9 cellular contexts compared by ENCODE assay signal in the genomic region with DNA sequence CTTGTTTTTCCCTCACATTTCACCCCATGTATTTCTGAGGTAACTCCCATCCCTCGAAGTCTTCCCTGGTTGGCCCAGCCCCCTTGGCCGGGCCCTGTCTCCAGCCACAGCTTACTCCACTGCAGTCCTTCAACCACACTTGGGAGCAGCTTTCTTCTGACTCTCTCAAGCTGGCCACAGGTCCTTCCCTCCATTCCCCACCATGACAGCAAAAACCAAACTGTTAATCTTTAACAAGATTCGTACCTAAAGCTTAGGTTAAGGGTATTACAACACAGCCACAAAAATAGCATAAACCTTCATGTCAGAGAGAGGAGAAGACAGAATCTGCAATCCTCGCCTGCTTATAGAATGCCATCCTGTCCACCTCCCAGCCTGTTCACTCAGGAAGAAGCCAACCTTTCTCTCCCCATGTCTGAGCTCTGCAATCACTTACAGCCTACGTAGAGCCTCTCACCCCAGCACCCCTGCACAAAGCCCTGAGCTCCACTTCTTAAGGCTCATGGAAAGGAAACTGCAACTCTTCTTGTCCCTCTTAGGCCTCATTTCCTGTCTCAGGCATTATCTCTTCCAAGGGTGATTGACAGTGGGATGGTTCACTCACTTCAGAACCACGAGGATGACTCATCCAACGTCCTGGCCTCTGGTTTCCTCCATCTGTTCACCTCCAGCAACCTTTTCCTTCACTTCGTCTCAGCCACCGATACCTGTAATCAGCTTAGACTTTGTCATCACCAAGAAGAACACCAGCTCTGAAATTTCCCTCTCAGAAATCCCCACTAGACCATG.
DNase-seq lines count a peak whose midpoint lies in the region; ATAC-seq, FAIRE-seq and TF ChIP-seq lines count a peak whose summit lies in the region.
"Had no signal": no experiment of that assay in that cellular context is flagged by ENCODE, and none has a peak within 500 bp of the region (broad histone marks: within the 10 kb centered on the region; RNA-seq: fewer than 3 reads in every experiment).

No MANE protein-coding gene starts in this region.

- peak overlapping the region; percentile 79 for H3K4me3 Mint-ChIP-seq in activated CD4-positive, alpha-beta memory T cell treated with anti-CD3 and anti-CD28 coated beads for 36 hours

- no peak for TF ChIP-seq CTCF in HEK293 (tag by site-specific recombination; IDR thresholded peaks at IDR 0.05)

- no peak overlapping the region for H3K4me3 ChIP-seq in HEK293 (ENCODE audit: low read depth, low read length)
- H3K4me3 ChIP-seq in SJCRH30: no peak overlapping the region
- H3K4me3 ChIP-seq: lung had no signal

- intact Hi-C loops in activated CD4-positive, alpha-beta memory T cell treated with anti-CD3 and anti-CD28 coated beads for 36 hours (cut with micrococcal nuclease): loop anchor here (1.0 to 5.0 kb wide), 14 partner anchors 12 to 450 kb away; a partner anchor contains a TSS

- peaks cover 2% of the 10 kb centered on the region for H3K9me3 Mint-ChIP-seq in activated CD4-positive, alpha-beta memory T cell treated with anti-CD3 and anti-CD28 coated beads for 36 hours

- peaks cover 6% of the 10 kb centered on the region; the same call in 1 of the 2 replicates for H3K4me1 ChIP-seq in HEK293 (ENCODE audit: control insufficient read depth, insufficient read depth, low read length)
- peaks cover 37% of the 10 kb centered on the region for H3K4me1 ChIP-seq in SJCRH30

- CTCF ChIA-PET in HEK293 (lab: Yijun Ruan, JAX): interaction anchor here (0.7 to 0.8 kb wide), 2 partner anchors 9 to 60 kb away, joined by 3 to 5 read pairs; no protein-coding TSS in a partner anchor
- CTCF ChIA-PET in activated CD4-positive, alpha-beta memory T cell treated with anti-CD3 and anti-CD28 coated beads for 36 hours (lab: Charles Lee): interaction anchor here (0.7 to 4.3 kb wide), 18 partner anchors 11 to 270 kb away, joined by 3 to 62 read pairs (median 6); a partner anchor contains a TSS

- H3K36me3 ChIP-seq in HEK293 (ENCODE audit: control insufficient read depth in 2 of 2, insufficient read depth in 1 of 2, low read length in 2 of 2) (no peaks in the 10 kb centered on the region), SJCRH30 (no peaks in the 10 kb centered on the region)

- no peaks in the 10 kb centered on the region for H3K27me3 ChIP-seq in SJCRH30

- POLR2A ChIA-PET in HEK293 (lab: Yijun Ruan, JAX): interaction anchor here (0.8 kb wide), 1 partner anchor 50 kb away, joined by 4 read pairs; no protein-coding TSS in a partner anchor
- POLR2A ChIA-PET in activated CD4-positive, alpha-beta memory T cell treated with anti-CD3 and anti-CD28 coated beads for 36 hours (lab: Charles Lee): interaction anchor here (0.6 to 6.0 kb wide), 20 partner anchors 11 to 932 kb away, joined by 3 to 88 read pairs (median 8); a partner anchor contains a TSS

- H3K4me1 Mint-ChIP-seq in activated CD4-positive, alpha-beta memory T cell treated with anti-CD3 and anti-CD28 coated beads for 36 hours (ENCODE audit: low read depth): peaks cover 77% of the 10 kb centered on the region

- TF ChIP-seq POLR2A in H54 (IDR thresholded peaks at IDR 0.05; ENCODE audit: low read depth, low read length): no peak

- no peak for FAIRE-seq in H54 (lab: Jason Lieb, UNC)

- DNase-seq in M059J (ENCODE audit: low read depth) (peak; percentile 90), iris pigment epithelial cell (ENCODE audit: low read depth) (peak; percentile 73), H54 (ENCODE audit: insufficient read length, low spot score) (no peak), NCI-H1092 (lab: John Stamatoyannopoulos, UW) (no peak), SJCRH30 (no peak)
- peak; percentile 90 for DNase-seq in activated CD4-positive, alpha-beta memory T cell treated with anti-CD3 and anti-CD28 coated beads for 36 hours

- no peaks in the 10 kb centered on the region for H3K27me3 Mint-ChIP-seq in activated CD4-positive, alpha-beta memory T cell treated with anti-CD3 and anti-CD28 coated beads for 36 hours

- H3K27ac ChIP-seq in HEK293 (ENCODE audit: extremely low read depth, low read depth, low read length) (no peak overlapping the region), SJCRH30 (no peak overlapping the region; the same call in 1 of the 2 replicates)

- H3K36me3 Mint-ChIP-seq in activated CD4-positive, alpha-beta memory T cell treated with anti-CD3 and anti-CD28 coated beads for 36 hours: peaks cover 12% of the 10 kb centered on the region

- ATAC-seq in GM18502 (IDR thresholded peaks at IDR 0.05; ENCODE audit: poor library complexity, unreplicated experiment): peak; percentile 93

- H3K9me3 ChIP-seq in HEK293 (ENCODE audit: control insufficient read depth, insufficient read depth, low read depth, low read length) (no peaks in the 10 kb centered on the region), SJCRH30 (replicated peaks) (no peaks in the 10 kb centered on the region)

- peak overlapping the region; percentile 91 for H3K27ac Mint-ChIP-seq in activated CD4-positive, alpha-beta memory T cell treated with anti-CD3 and anti-CD28 coated beads for 36 hours

TF ChIP-seq in HEK293, 187 proteins besides CTCF, POLR2A, EP300 and RAD21:
- TF ChIP-seq ZBTB48 (tag by site-specific recombination; IDR thresholded peaks at IDR 0.05) (no peak), SP7 (tag by site-specific recombination; IDR thresholded peaks at IDR 0.05) (peak; percentile 62), SP2 (tag by site-specific recombination; IDR thresholded peaks at IDR 0.05) (peak; percentile 29), ZNF530 (tag by site-specific recombination; IDR thresholded peaks at IDR 0.05; ENCODE audit: low read depth) (no peak), ZNF596 (tag by site-specific recombination; IDR thresholded peaks at IDR 0.05) (no peak), ZBTB17 (tag by site-specific recombination; IDR thresholded peaks at IDR 0.05) (peak; percentile 35; the same call in 1 of the 2 replicates), ZNF140 (tag by site-specific recombination; IDR thresholded peaks at IDR 0.05) (no peak), ZNF138 (tag by site-specific recombination; IDR thresholded peaks at IDR 0.05; ENCODE audit: borderline replicate concordance) (no peak)
- TF ChIP-seq, protein P1, sequence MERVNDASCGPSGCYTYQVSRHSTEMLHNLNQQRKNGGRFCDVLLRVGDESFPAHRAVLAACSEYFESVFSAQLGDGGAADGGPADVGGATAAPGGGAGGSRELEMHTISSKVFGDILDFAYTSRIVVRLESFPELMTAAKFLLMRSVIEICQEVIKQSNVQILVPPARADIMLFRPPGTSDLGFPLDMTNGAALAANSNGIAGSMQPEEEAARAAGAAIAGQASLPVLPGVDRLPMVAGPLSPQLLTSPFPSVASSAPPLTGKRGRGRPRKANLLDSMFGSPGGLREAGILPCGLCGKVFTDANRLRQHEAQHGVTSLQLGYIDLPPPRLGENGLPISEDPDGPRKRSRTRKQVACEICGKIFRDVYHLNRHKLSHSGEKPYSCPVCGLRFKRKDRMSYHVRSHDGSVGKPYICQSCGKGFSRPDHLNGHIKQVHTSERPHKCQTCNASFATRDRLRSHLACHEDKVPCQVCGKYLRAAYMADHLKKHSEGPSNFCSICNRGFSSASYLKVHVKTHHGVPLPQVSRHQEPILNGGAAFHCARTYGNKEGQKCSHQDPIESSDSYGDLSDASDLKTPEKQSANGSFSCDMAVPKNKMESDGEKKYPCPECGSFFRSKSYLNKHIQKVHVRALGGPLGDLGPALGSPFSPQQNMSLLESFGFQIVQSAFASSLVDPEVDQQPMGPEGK (tag by site-specific recombination; IDR thresholded peaks at IDR 0.05): 0 out of 2 replicates have a peak, but pooled peaks have one; percentile 14

Comparison
In these comparisons a context has a peak if more than half of its experiments do, and no peak if none do; other contexts are left out.
1. DNase-seq: peak in M059J (single experiment), activated CD4-positive, alpha-beta memory T cell treated with anti-CD3 and anti-CD28 coated beads for 36 hours (single experiment) and iris pigment epithelial cell (single experiment); none in H54 (single experiment), NCI-H1092 (single experiment) and SJCRH30 (0 of 2).